In the genomic region with DNA sequence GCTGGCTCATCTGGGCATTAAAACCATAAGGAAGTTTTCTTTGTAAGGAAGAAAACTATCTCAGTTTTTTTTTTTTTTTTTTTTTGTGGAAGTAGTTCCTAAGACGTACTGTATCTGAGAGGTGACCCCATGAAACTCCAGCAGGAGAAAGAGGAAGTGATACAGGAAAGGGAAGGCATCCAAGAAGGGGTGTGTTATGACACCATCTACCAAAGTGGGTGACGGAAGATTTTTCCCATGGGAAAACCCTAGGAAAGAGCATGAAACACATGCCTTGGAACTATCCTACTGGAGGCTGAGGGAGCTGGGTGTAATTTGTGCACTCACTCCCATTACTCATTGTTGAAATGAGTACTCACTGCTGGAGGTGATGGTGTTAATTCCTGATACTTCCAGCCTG, we compare ENCODE assay signal across 24 cellular contexts.
"Had no signal": no experiment of that assay in that cellular context is flagged by ENCODE, and none has a peak within 500 bp of the region (broad histone marks: within the 10 kb centered on the region; RNA-seq: fewer than 3 reads in every experiment).

No MANE protein-coding gene starts in this region.

- H3K36me3 Mint-ChIP-seq: brain had no signal

- H3K4me3 ChIP-seq: dorsolateral prefrontal cortex, esophagus muscularis mucosa, heart left ventricle, ovary, prostate gland, right atrium auricular region, spleen, thyroid gland, upper lobe of right lung had no signal

- DNase-seq: activated CD4-positive, alpha-beta memory T cell treated with anti-CD3 and anti-CD28 coated beads, Interleukin-2, amount 10 ng/mL, durations not matched to agents 7 days and 5 days; activated CD4-positive, alpha-beta T cell treated with anti-CD3 and anti-CD28 coated beads for 48 hours; activated CD4-positive, CD25-positive, alpha-beta regulatory T cell; activated effector memory CD4-positive, alpha-beta T cell treated with anti-CD3 and anti-CD28 coated beads, Interleukin-2, amount 50 U/mL, for 16 hours; activated naive CD4-positive, alpha-beta T cell treated with anti-CD3 and anti-CD28 coated beads, Interleukin-2, amount 50 U/mL, for 16 hours; aorta; dorsolateral prefrontal cortex; effector memory CD8-positive, alpha-beta T cell; heart left ventricle; ovary; spleen; stimulated activated CD4-positive, alpha-beta T cell treated with anti-CD3 and anti-CD28 coated beads, Interleukin-4, amount 100 ng/mL, for 1 hour; stimulated activated naive CD4-positive, alpha-beta T cell treated with Interleukin-2 at 50 U/mL for 16 hours; T-helper 17 cell; thyroid gland; upper lobe of right lung had no signal

- H3K27me3 ChIP-seq: dorsolateral prefrontal cortex, esophagus muscularis mucosa, heart left ventricle, neutrophil, ovary, right atrium auricular region, spleen, thyroid gland, upper lobe of right lung had no signal

- H3K4me1 Mint-ChIP-seq: activated CD4-positive, alpha-beta memory T cell treated with anti-CD3 and anti-CD28 coated beads, Interleukin-2, amount 10 ng/mL, durations not matched to agents 7 days and 5 days; brain; central memory CD8-positive, alpha-beta T cell; nephron; T-helper 17 cell had no signal

- H3K27me3 Mint-ChIP-seq: brain; central memory CD8-positive, alpha-beta T cell; effector memory CD8-positive, alpha-beta T cell; memory B cell; T-helper 17 cell had no signal

- H3K9me3 ChIP-seq: neutrophil, ovary, prostate gland, thyroid gland had no signal

- H3K27ac ChIP-seq: dorsolateral prefrontal cortex, esophagus muscularis mucosa, heart left ventricle, neutrophil, ovary, prostate gland, right atrium auricular region, spleen, thyroid gland, upper lobe of right lung had no signal

- H3K27ac Mint-ChIP-seq: activated CD4-positive, alpha-beta memory T cell treated with anti-CD3 and anti-CD28 coated beads, Interleukin-2, amount 10 ng/mL, durations not matched to agents 7 days and 5 days; brain; effector memory CD8-positive, alpha-beta T cell; memory B cell; nephron; T-helper 17 cell had no signal

- H3K4me3 Mint-ChIP-seq: activated CD4-positive, alpha-beta memory T cell treated with anti-CD3 and anti-CD28 coated beads, Interleukin-2, amount 10 ng/mL, durations not matched to agents 7 days and 5 days; brain; central memory CD8-positive, alpha-beta T cell; effector memory CD8-positive, alpha-beta T cell; memory B cell; nephron; T-helper 17 cell had no signal

- H3K36me3 ChIP-seq: esophagus muscularis mucosa, heart left ventricle, neutrophil, ovary, prostate gland, right atrium auricular region, spleen, thyroid gland, upper lobe of right lung had no signal

- H3K4me1 ChIP-seq: right atrium auricular region had no signal

- H3K9me3 Mint-ChIP-seq: activated CD4-positive, alpha-beta memory T cell treated with anti-CD3 and anti-CD28 coated beads, Interleukin-2, amount 10 ng/mL, durations not matched to agents 7 days and 5 days had no signal
